8 cellular contexts compared by ENCODE assay signal in the genomic region with DNA sequence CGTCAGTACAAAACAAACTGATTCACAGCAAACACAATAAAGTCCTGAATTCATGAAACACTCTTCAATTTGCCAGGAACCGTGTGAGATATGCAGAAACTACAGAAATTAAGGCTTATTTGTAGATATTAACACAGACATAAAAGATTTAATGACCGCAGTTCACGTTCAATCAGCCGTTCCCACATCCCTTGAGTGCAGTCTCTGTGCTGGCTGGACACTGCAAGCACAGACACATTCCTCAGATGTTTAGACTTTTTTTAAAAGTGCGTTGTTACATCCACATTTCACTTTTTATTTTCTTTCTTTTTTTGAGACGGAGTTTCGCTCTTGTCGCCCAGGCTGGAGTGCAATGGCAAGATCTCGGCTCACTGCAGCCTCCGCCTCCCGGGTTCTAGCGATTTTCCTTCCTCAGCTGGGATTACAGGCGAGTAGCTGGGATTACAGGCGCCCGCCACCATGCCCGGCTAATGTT. TPM values are rescaled to one million over a fixed set of nuclear protein-coding genes. Genes with fewer than 3 reads are reported as not detected.
DNase-seq lines count a peak whose midpoint lies in the region; ATAC-seq, FAIRE-seq and TF ChIP-seq lines count a peak whose summit lies in the region.

No MANE protein-coding gene starts in this region.

- H2AFZ ChIP-seq in PC-3 (ENCODE audit: low read length) (peak overlapping the region; percentile 96), endothelial cell of umbilical vein (ENCODE audit: low read depth, low read length) (peak overlapping the region; percentile 86)

- no peaks in the 10 kb centered on the region for H3K9me2 ChIP-seq in PC-3 (replicated peaks; ENCODE audit: low read length)

- TF ChIP-seq POLR2A in endothelial cell of umbilical vein (IDR thresholded peaks at IDR 0.05; ENCODE audit: low read depth, low read length): no peak

- H3K79me2 ChIP-seq in PC-3 (ENCODE audit: low read length): peaks cover 32% of the 10 kb centered on the region
- H3K79me2 ChIP-seq in endothelial cell of umbilical vein (ENCODE audit: control insufficient read depth, insufficient read depth, low read length): peaks cover 15% of the 10 kb centered on the region

- intact Hi-C loops in PC-3 (cut with micrococcal nuclease) (loop anchor here (10.0 kb wide), 1 partner anchor 111 kb away; no protein-coding TSS in a partner anchor), endothelial cell of umbilical vein (cut with micrococcal nuclease) (loop anchor here (10.0 kb wide), 1 partner anchor 721 kb away; no protein-coding TSS in a partner anchor)

- H3F3A ChIP-seq in PC-3 (ENCODE audit: low read length, unreplicated experiment): no peaks in the 10 kb centered on the region

- dilution Hi-C loops in endothelial cell of umbilical vein (cut with MboI; ENCODE audit: extremely low pct_ligation_motif_present, low sequenced_read_pairs): no loop called here

- CTCF ChIA-PET in PC-3 (lab: Charles Lee): no interaction called here
- CTCF ChIA-PET in endothelial cell of umbilical vein (lab: Charles Lee): interaction anchor here (1.3 to 3.6 kb wide), 4 partner anchors 90 to 258 kb away, joined by 3 to 9 read pairs (median 5); no protein-coding TSS in a partner anchor

- H4K20me1 ChIP-seq in PC-3 (ENCODE audit: low read length): no peaks in the 10 kb centered on the region
- H4K20me1 ChIP-seq in endothelial cell of umbilical vein (replicated peaks; ENCODE audit: control insufficient read depth, extremely low read depth, insufficient read depth, low read length): no peaks in the 10 kb centered on the region

- no peaks in the 10 kb centered on the region for H3K9me1 ChIP-seq in endothelial cell of umbilical vein (replicated peaks; ENCODE audit: control insufficient read depth, extremely low read depth, insufficient read depth, low read length)

- peak overlapping the region; percentile 80 for H3K4me2 ChIP-seq in PC-3 (ENCODE audit: low read length)
- H3K4me2 ChIP-seq in endothelial cell of umbilical vein (ENCODE audit: insufficient read depth, low read length): peak overlapping the region; percentile 86

- no peaks in the 10 kb centered on the region for H3K27me3 ChIP-seq in PC-3 (ENCODE audit: low read length)
- H3K27me3 ChIP-seq in endothelial cell of umbilical vein (ENCODE audit: control insufficient read depth in 2 of 2, insufficient read depth in 2 of 2, low read length in 2 of 2): no peaks in the 10 kb centered on the region

- peak; percentile 68 for DNase-seq in GM03348 (ENCODE audit: low spot score)
- no peak for DNase-seq in PC-3
- DNase-seq in endothelial cell of umbilical vein (ENCODE audit: low read depth, low spot score): peak; percentile 55
- DNase-seq in myocyte (ENCODE audit: low read depth): peak; percentile 30
- no peak for DNase-seq in urothelium cell line (ENCODE audit: low spot score)
- no peak for DNase-seq in activated CD4-positive, CD25-positive, alpha-beta regulatory T cell (lab: John Stamatoyannopoulos, UW)

- H3K4me1 ChIP-seq in PC-3 (ENCODE audit: insufficient read depth, low read length) (peaks cover 4% of the 10 kb centered on the region; the same call in 1 of the 2 replicates), endothelial cell of umbilical vein (ENCODE audit: control insufficient read depth, extremely low read depth, insufficient read depth, low read length) (peaks cover 6% of the 10 kb centered on the region)

- H3K9me3 ChIP-seq in PC-3 (ENCODE audit: low read length): no peaks in the 10 kb centered on the region
- H3K9me3 ChIP-seq in endothelial cell of umbilical vein (replicated peaks; ENCODE audit: control insufficient read depth, insufficient read depth, low read length): no peaks in the 10 kb centered on the region

- no peak for TF ChIP-seq CTCF in PC-3 (conservative IDR thresholded peaks at IDR 0.05; ENCODE audit: low read depth, low read length)
- no peak for TF ChIP-seq CTCF in endothelial cell of umbilical vein (IDR thresholded peaks at IDR 0.05; ENCODE audit: extremely low read depth in 1 of 2, insufficient read depth in 1 of 2, low read depth in 1 of 2, low read length in 2 of 2)

- H3K4me3 ChIP-seq in PC-3 (ENCODE audit: low read length) (peak overlapping the region; percentile 98), endothelial cell of umbilical vein (replicated peaks in 1 of 3; ENCODE audit: insufficient read depth in 1 of 3, low read depth in 1 of 3, low read length in 3 of 3) (peak overlapping the region; percentile 72 to 78 (median 76))

- BruUV-seq in PC-3 (replicated peaks; lab: Mats Ljungman, UMichigan): TSS peak; percentile 76
- BruUV-seq in endothelial cell of umbilical vein (replicated peaks; lab: Mats Ljungman, UMichigan): TSS peak; percentile 64

- H3K27ac ChIP-seq in PC-3 (ENCODE audit: low read length) (no peak overlapping the region), endothelial cell of umbilical vein (ENCODE audit: insufficient read depth, low read depth, low read length) (peak overlapping the region; percentile 55)

- FAIRE-seq in endothelial cell of umbilical vein (lab: Jason Lieb, UNC): no peak
- FAIRE-seq in urothelium cell line (lab: Jason Lieb, UNC): no peak

- H3K9ac ChIP-seq in PC-3 (ENCODE audit: low read length) (peak overlapping the region; percentile 85), endothelial cell of umbilical vein (replicated peaks; ENCODE audit: extremely low read depth, insufficient read depth, low read length) (peak overlapping the region; percentile 76)

- ATAC-seq in PC-3: no peak; the same call in 1 of the 2 replicates
- no peak for ATAC-seq in GM21786 (IDR thresholded peaks at IDR 0.05; ENCODE audit: unreplicated experiment)
- no peak for ATAC-seq in HG02798 (IDR thresholded peaks at IDR 0.05; ENCODE audit: poor library complexity, unreplicated experiment)

- POLR2A ChIA-PET in PC-3 (lab: Charles Lee; ENCODE audit: unreplicated experiment) (no interaction called here), endothelial cell of umbilical vein (lab: Charles Lee) (no interaction called here)

- H3K36me3 ChIP-seq in PC-3 (ENCODE audit: low read depth, low read length) (no peaks in the 10 kb centered on the region; the same call in 1 of the 2 replicates), endothelial cell of umbilical vein (ENCODE audit: control insufficient read depth in 2 of 2, extremely low read depth in 1 of 2, insufficient read depth in 2 of 2, low read length in 2 of 2) (no peaks in the 10 kb centered on the region)

TF ChIP-seq in endothelial cell of umbilical vein, 7 proteins besides CTCF, POLR2A, EP300 and RAD21:
- TF ChIP-seq POLR2AphosphoS5 (IDR thresholded peaks at IDR 0.05; ENCODE audit: insufficient read depth, low read depth, low read length): no peak
- no peak for TF ChIP-seq MYC (IDR thresholded peaks at IDR 0.05; ENCODE audit: low read depth, low read length)
- TF ChIP-seq EZH2 (IDR thresholded peaks at IDR 0.05; ENCODE audit: borderline replicate concordance, low read depth, low read length, severe bottlenecking): no peak
- no peak for TF ChIP-seq FOS (IDR thresholded peaks at IDR 0.05; ENCODE audit: borderline replicate concordance, insufficient read depth, low read length)
- TF ChIP-seq GATA2 (IDR thresholded peaks at IDR 0.05; ENCODE audit: insufficient read depth, insufficient read length, low read depth, low read length): no peak
- TF ChIP-seq, protein P1, sequence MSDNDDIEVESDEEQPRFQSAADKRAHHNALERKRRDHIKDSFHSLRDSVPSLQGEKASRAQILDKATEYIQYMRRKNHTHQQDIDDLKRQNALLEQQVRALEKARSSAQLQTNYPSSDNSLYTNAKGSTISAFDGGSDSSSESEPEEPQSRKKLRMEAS (IDR thresholded peaks at IDR 0.05; ENCODE audit: insufficient read depth, insufficient read length): no peak
- no peak for TF ChIP-seq JUN (IDR thresholded peaks at IDR 0.05; ENCODE audit: borderline replicate concordance, insufficient read depth, insufficient read length, low read depth)
TF ChIP-seq in endothelial cell of umbilical vein: peak in this region for 0.

RNA-seq across cellular contexts. Expression of gene CEP78, which starts 0.5 kb away (rescaled TPM):
- total RNA-seq in PC-3 (2014; rRNA removed) (35.2 and 52.5 TPM in 2 replicates), endothelial cell of umbilical vein (30.2 and 35.9 TPM in 2 replicates), myocyte (10.0 and 11.3 TPM in 2 replicates)
- 6.5 and 6.9 TPM in 2 replicates for polyA plus RNA-seq in endothelial cell of umbilical vein
- polyA plus RNA-seq in endothelial cell of umbilical vein (2011; cell fraction: cytosol; rRNA removed): 10.2 and 11.9 TPM in 2 replicates
- 19.1 and 28.4 TPM in 2 replicates for polyA plus RNA-seq in endothelial cell of umbilical vein (2011; cell fraction: nucleus; rRNA removed)
- polyA plus RNA-seq in endothelial cell of umbilical vein (2012): 13.8 and 22.5 TPM in 2 replicates
- 11.5 and 13.3 TPM in 2 replicates for polyA minus RNA-seq in endothelial cell of umbilical vein
- 17.6 TPM for polyA minus RNA-seq in endothelial cell of umbilical vein (2011; cell fraction: cytosol; rRNA and poly(A)+ RNA removed)
- polyA minus RNA-seq in endothelial cell of umbilical vein (2011; cell fraction: nucleus; rRNA and poly(A)+ RNA removed): 17.6 and 22.6 TPM in 2 replicates
- polyA plus RNA-seq in myocyte (2012): 8.0 TPM

Comparison
In these comparisons a context has a peak if more than half of its experiments do, and no peak if none do; other contexts are left out.
1. DNase-seq: peak in GM03348 (single experiment), endothelial cell of umbilical vein (single experiment) and myocyte (single experiment); none in PC-3 (single experiment), urothelium cell line (single experiment) and activated CD4-positive, CD25-positive, alpha-beta regulatory T cell (0 of 4).